ENCODE assay signal across 9 cellular contexts in genomic region chr7:149716007-149716931, GRCh38. TPM values are rescaled to one million over a fixed set of nuclear protein-coding genes. Genes with fewer than 3 reads are reported as not detected.
A peak's percentile ranks its signal among the peaks of the same experiment; 100 is the strongest.
DNase-seq lines count a peak whose midpoint lies in the region; ATAC-seq and TF ChIP-seq lines count a peak whose summit lies in the region.
"Had no signal": no experiment of that assay in that cellular context is flagged by ENCODE, and none has a peak within 500 bp of the region (broad histone marks: within the 10 kb centered on the region; RNA-seq: fewer than 3 reads in every experiment).

No MANE protein-coding gene starts in this region.

- H3K27me3 ChIP-seq in iPS-18a (ENCODE audit: control insufficient read depth, insufficient read depth, low read length) (peaks cover 10% of the 10 kb centered on the region), thoracic aorta (replicated peaks; ENCODE audit: insufficient read depth) (no peaks in the 10 kb centered on the region)

- peak overlapping the region; percentile 88 for H3K27ac Mint-ChIP-seq in activated T-cell treated with anti-CD3 and anti-CD28 coated beads, Interleukin-2, amount 50 U/mL, for 24 hours
- H3K27ac Mint-ChIP-seq in activated T-helper 17 cell treated with anti-CD3 and anti-CD28 coated beads, Interleukin-2, amount 50 U/mL, for 72 hours, result peak overlapping the region; percentile 67

- DNase-seq in activated T-cell treated with anti-CD3 and anti-CD28 coated beads, Interleukin-2, amount 50 U/mL, for 24 hours, result no peak
- no peak for DNase-seq in activated T-cell treated with anti-CD3 and anti-CD28 coated beads, Interleukin-2, amount 50 U/mL, for 1 hour
- DNase-seq in thoracic aorta (ENCODE audit: low spot score), result no peak
- DNase-seq in stimulated activated CD4-positive, alpha-beta T cell treated with anti-CD3 and anti-CD28 coated beads, Interleukin-1b, Interleukin-23, amount 100 ng/mL, for 48 hours, result no peak
- no peak for DNase-seq in stimulated activated CD4-positive, alpha-beta T cell treated with anti-CD3 and anti-CD28 coated beads, Interleukin-2, amount 100 ng/mL, for 24 hours
- DNase-seq: activated CD4-positive, alpha-beta T cell treated with anti-CD3 and anti-CD28 coated beads for 4 hours had no signal

- peak overlapping the region; percentile 69 for H3K4me3 ChIP-seq in iPS-18a (ENCODE audit: low read length)
- no peak overlapping the region for H3K4me3 ChIP-seq in thoracic aorta

- no peak overlapping the region for H3K27ac ChIP-seq in iPS-18a (ENCODE audit: low read length)
- H3K27ac ChIP-seq in thoracic aorta, result peak overlapping the region; percentile 51 to 57

- H3K27me3 Mint-ChIP-seq in activated T-cell treated with anti-CD3 and anti-CD28 coated beads, Interleukin-2, amount 50 U/mL, for 24 hours, result no peaks in the 10 kb centered on the region
- H3K27me3 Mint-ChIP-seq in activated T-helper 17 cell treated with anti-CD3 and anti-CD28 coated beads, Interleukin-2, amount 50 U/mL, for 72 hours, result no peaks in the 10 kb centered on the region

- no peaks in the 10 kb centered on the region for H3K4me1 ChIP-seq in iPS-18a (ENCODE audit: control insufficient read depth, low read depth, low read length)
- peaks cover 9 to 37% of the 10 kb centered on the region in 2 donors for H3K4me1 ChIP-seq in thoracic aorta (ENCODE audit: control insufficient read depth in 1 of 2, low read depth in 2 of 2)

- TF ChIP-seq CTCF in thoracic aorta (IDR thresholded peaks at IDR 0.05), result no peak

- peaks cover 9% of the 10 kb centered on the region for H3K9me3 Mint-ChIP-seq in activated T-cell treated with anti-CD3 and anti-CD28 coated beads, Interleukin-2, amount 50 U/mL, for 24 hours
- peaks cover 2% of the 10 kb centered on the region for H3K9me3 Mint-ChIP-seq in activated T-helper 17 cell treated with anti-CD3 and anti-CD28 coated beads, Interleukin-2, amount 50 U/mL, for 72 hours

- peaks cover 37% of the 10 kb centered on the region for H3K4me1 Mint-ChIP-seq in activated T-cell treated with anti-CD3 and anti-CD28 coated beads, Interleukin-2, amount 50 U/mL, for 24 hours (ENCODE audit: low read depth)
- H3K4me1 Mint-ChIP-seq in activated T-helper 17 cell treated with anti-CD3 and anti-CD28 coated beads, Interleukin-2, amount 50 U/mL, for 72 hours, result peaks cover 18% of the 10 kb centered on the region

- H3K9me3 ChIP-seq in iPS-18a (ENCODE audit: control insufficient read depth, low read depth, low read length) (peaks cover 2% of the 10 kb centered on the region), thoracic aorta (peaks cover 2% of the 10 kb centered on the region)

- ATAC-seq in activated T-helper 17 cell treated with anti-CD3 and anti-CD28 coated beads, Interleukin-2, amount 50 U/mL, for 72 hours (replicated peaks), result no peak
- ATAC-seq in thoracic aorta (ENCODE audit: insufficient number of reproducible peaks, low FRiP score, low read depth) (no peak), GM21825 (IDR thresholded peaks at IDR 0.05; ENCODE audit: unreplicated experiment) (no peak)

- H3K9ac ChIP-seq in iPS-18a (ENCODE audit: low read length), result no peak overlapping the region

- H3K36me3 ChIP-seq in iPS-18a (ENCODE audit: control insufficient read depth, low read depth, low read length) (no peaks in the 10 kb centered on the region), thoracic aorta (peaks cover 5% of the 10 kb centered on the region)

- peak overlapping the region; percentile 89 for H3K4me3 Mint-ChIP-seq in activated T-cell treated with anti-CD3 and anti-CD28 coated beads, Interleukin-2, amount 50 U/mL, for 24 hours
- H3K4me3 Mint-ChIP-seq in activated T-helper 17 cell treated with anti-CD3 and anti-CD28 coated beads, Interleukin-2, amount 50 U/mL, for 72 hours, result peak overlapping the region; percentile 83

- H3K36me3 Mint-ChIP-seq in activated T-cell treated with anti-CD3 and anti-CD28 coated beads, Interleukin-2, amount 50 U/mL, for 24 hours (ENCODE audit: low read depth), result peaks cover 29% of the 10 kb centered on the region
- H3K36me3 Mint-ChIP-seq in activated T-helper 17 cell treated with anti-CD3 and anti-CD28 coated beads, Interleukin-2, amount 50 U/mL, for 72 hours (ENCODE audit: low read depth), result peaks cover 14% of the 10 kb centered on the region

RNA-seq across cellular contexts. Expression of gene ZNF467, which starts 57.1 kb away (rescaled TPM):
- total RNA-seq in activated T-helper 17 cell treated with anti-CD3 and anti-CD28 coated beads, Interleukin-2, amount 50 U/mL, for 72 hours, result under 1 TPM in 1 of 2 donors, not detected in 1; 0.42 TPM
- total RNA-seq in thoracic aorta, result 1 to 10 TPM; 4.6 to 7.4 TPM
